Comparison of ENCODE assay signal across 31 cellular contexts in the genomic region with DNA sequence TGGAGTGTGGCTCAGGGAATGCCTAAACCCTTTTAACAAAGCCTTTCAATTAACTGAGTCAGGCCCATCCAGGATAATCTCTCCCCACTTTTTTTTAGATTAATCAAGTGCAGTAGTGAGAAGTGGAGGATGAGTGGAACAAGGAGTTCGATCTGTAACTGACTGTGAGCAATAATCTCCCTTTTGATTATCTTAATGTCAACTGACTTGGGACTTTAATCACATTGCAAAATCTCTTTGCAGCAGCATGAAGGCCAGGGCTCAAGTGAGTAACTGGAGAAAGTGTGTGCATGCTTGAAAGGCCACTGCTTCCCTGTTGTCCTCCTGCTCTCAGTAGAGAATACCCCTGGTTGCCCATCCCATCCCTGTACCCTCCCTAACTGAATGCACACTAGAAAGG.
"Had no signal": no experiment of that assay in that cellular context is flagged by ENCODE, and none has a peak within 500 bp of the region (broad histone marks: within the 10 kb centered on the region; RNA-seq: fewer than 3 reads in every experiment).

No MANE protein-coding gene starts in this region.

- H3K27ac Mint-ChIP-seq: activated CD4-positive, alpha-beta memory T cell treated with anti-CD3 and anti-CD28 coated beads for 36 hours; activated CD4-positive, alpha-beta T cell treated with anti-CD3 and anti-CD28 coated beads for 36 hours; activated CD4-positive, alpha-beta T cell treated with anti-CD3 and anti-CD28 coated beads, Interleukin-2, amount 10 ng/mL, durations not matched to agents 24 days and 14 days; activated naive CD4-positive, alpha-beta T cell treated with anti-CD3 and anti-CD28 coated beads, Interleukin-2, amount 10 ng/mL, durations not matched to agents 7 days and 5 days; activated naive CD4-positive, alpha-beta T cell treated with anti-CD3 and anti-CD28 coated beads, Interleukin-2, amount 50 U/mL, for 72 hours; activated naive CD8-positive, alpha-beta T cell treated with anti-CD3 and anti-CD28 coated beads, Interleukin-2, amount 10 ng/mL, durations not matched to agents 7 days and 5 days; activated T-cell treated with anti-CD3 and anti-CD28 coated beads, Interleukin-2, amount 50 U/mL, for 24 hours; activated T-cell treated with anti-CD3 and anti-CD28 coated beads, Interleukin-2, amount 50 U/mL, for 72 hours; brain; T-helper 17 cell; T-helper 2 cell treated with Interferon-gamma antibody and Interleukin-4, amounts not matched to agents 5 μg/mL and 100 μg/mL, for 36 hours had no signal

- H3K27me3 Mint-ChIP-seq: activated CD4-positive, alpha-beta T cell treated with anti-CD3 and anti-CD28 coated beads for 36 hours; activated CD4-positive, alpha-beta T cell treated with anti-CD3 and anti-CD28 coated beads, Interleukin-2, amount 10 ng/mL, durations not matched to agents 24 days and 14 days; activated T-cell treated with anti-CD3 and anti-CD28 coated beads, Interleukin-2, amount 50 U/mL, for 24 hours had no signal

- H3K36me3 Mint-ChIP-seq: activated CD4-positive, alpha-beta memory T cell treated with anti-CD3 and anti-CD28 coated beads for 36 hours; activated naive CD4-positive, alpha-beta T cell treated with anti-CD3 and anti-CD28 coated beads, Interleukin-2, amount 10 ng/mL, durations not matched to agents 7 days and 5 days had no signal

- DNase-seq: activated CD4-positive, alpha-beta memory T cell treated with anti-CD3 and anti-CD28 coated beads for 36 hours; activated CD4-positive, alpha-beta T cell treated with anti-CD3 and anti-CD28 coated beads for 36 hours; activated CD4-positive, alpha-beta T cell treated with anti-CD3 and anti-CD28 coated beads, Interleukin-2, amount 10 ng/mL, durations not matched to agents 24 days and 14 days; activated CD4-positive, CD25-positive, alpha-beta regulatory T cell; activated CD4-positive, CD25-positive, alpha-beta regulatory T cell treated with anti-CD3 and anti-CD28 coated beads, Interleukin-2, amount 50 U/mL, for 72 hours; activated CD8-positive, alpha-beta memory T cell treated with anti-CD3 and anti-CD28 coated beads for 24 hours; activated gamma-delta T cell; activated naive CD4-positive, alpha-beta T cell; activated naive CD4-positive, alpha-beta T cell treated with anti-CD3 and anti-CD28 coated beads, Interleukin-2, amount 10 ng/mL, durations not matched to agents 7 days and 5 days; activated naive CD8-positive, alpha-beta T cell treated with anti-CD3 and anti-CD28 coated beads, Interleukin-2, amount 10 ng/mL, durations not matched to agents 7 days and 5 days; activated T-cell treated with anti-CD3 and anti-CD28 coated beads for 4 hours; activated T-cell treated with anti-CD3 and anti-CD28 coated beads, Interleukin-2, amount 50 U/mL, for 24 hours; activated T-cell treated with anti-CD3 and anti-CD28 coated beads, Interleukin-2, amount 50 U/mL, for 72 hours; central memory CD4-positive, alpha-beta T cell; cerebellar nuclear complex; colonic mucosa; effector CD8-positive, alpha-beta T cell; foreskin keratinocyte; gastrocnemius medialis; glutamatergic neuron; heart left ventricle; T-helper 1 cell; T-helper 17 cell; T1000 had no signal

- H3K4me1 Mint-ChIP-seq: activated CD4-positive, alpha-beta T cell treated with anti-CD3 and anti-CD28 coated beads for 36 hours; activated CD4-positive, alpha-beta T cell treated with anti-CD3 and anti-CD28 coated beads, Interleukin-2, amount 10 ng/mL, durations not matched to agents 24 days and 14 days; activated naive CD4-positive, alpha-beta T cell treated with anti-CD3 and anti-CD28 coated beads, Interleukin-2, amount 10 ng/mL, durations not matched to agents 7 days and 5 days; activated naive CD8-positive, alpha-beta T cell treated with anti-CD3 and anti-CD28 coated beads, Interleukin-2, amount 10 ng/mL, durations not matched to agents 7 days and 5 days; T-helper 17 cell had no signal

- H3K4me3 Mint-ChIP-seq: activated CD4-positive, alpha-beta memory T cell treated with anti-CD3 and anti-CD28 coated beads for 36 hours; activated CD4-positive, alpha-beta T cell treated with anti-CD3 and anti-CD28 coated beads for 36 hours; activated CD4-positive, alpha-beta T cell treated with anti-CD3 and anti-CD28 coated beads, Interleukin-2, amount 10 ng/mL, durations not matched to agents 24 days and 14 days; activated naive CD4-positive, alpha-beta T cell treated with anti-CD3 and anti-CD28 coated beads, Interleukin-2, amount 10 ng/mL, durations not matched to agents 7 days and 5 days; activated naive CD8-positive, alpha-beta T cell treated with anti-CD3 and anti-CD28 coated beads, Interleukin-2, amount 10 ng/mL, durations not matched to agents 7 days and 5 days; activated T-cell treated with anti-CD3 and anti-CD28 coated beads, Interleukin-2, amount 50 U/mL, for 24 hours; activated T-cell treated with anti-CD3 and anti-CD28 coated beads, Interleukin-2, amount 50 U/mL, for 72 hours; brain; T-helper 17 cell; T-helper 2 cell treated with Interferon-gamma antibody and Interleukin-4, amounts not matched to agents 5 μg/mL and 100 μg/mL, for 36 hours had no signal

- ATAC-seq: activated CD4-positive, alpha-beta T cell treated with anti-CD3 and anti-CD28 coated beads for 36 hours; activated naive CD4-positive, alpha-beta T cell treated with anti-CD3 and anti-CD28 coated beads, Interleukin-2, amount 50 U/mL, for 72 hours; activated T-cell treated with anti-CD3 and anti-CD28 coated beads, Interleukin-2, amount 50 U/mL, for 72 hours; esophagus mucosa; foreskin keratinocyte; gastrocnemius medialis; heart left ventricle; T-helper 17 cell had no signal

- H3K36me3 ChIP-seq: ascending aorta, breast epithelium, cardiac muscle cell, colonic mucosa, gastrocnemius medialis, heart left ventricle had no signal

- H3K4me1 ChIP-seq: colonic mucosa, foreskin keratinocyte had no signal

- H3K27ac ChIP-seq: ascending aorta, breast epithelium, cardiac muscle cell, colonic mucosa, foreskin keratinocyte, gastrocnemius medialis had no signal

- H3K27me3 ChIP-seq: ascending aorta, breast epithelium, cardiac muscle cell, colonic mucosa, foreskin keratinocyte, gastrocnemius medialis, heart left ventricle had no signal

- H3K9me3 Mint-ChIP-seq: activated CD4-positive, alpha-beta T cell treated with anti-CD3 and anti-CD28 coated beads, Interleukin-2, amount 10 ng/mL, durations not matched to agents 24 days and 14 days; T-helper 2 cell treated with Interferon-gamma antibody and Interleukin-4, amounts not matched to agents 5 μg/mL and 100 μg/mL, for 36 hours had no signal

- H3K4me3 ChIP-seq: ascending aorta, breast epithelium, cardiac muscle cell, colonic mucosa, gastrocnemius medialis, heart left ventricle had no signal

- H3K9me3 ChIP-seq: ascending aorta, colonic mucosa, gastrocnemius medialis had no signal
